Comparison of ENCODE assay signal across 17 cellular contexts in genomic region chr9:110208031-110208430, GRCh38. TPM values are rescaled to one million over a fixed set of nuclear protein-coding genes. Genes with fewer than 3 reads are reported as not detected.
A peak's percentile ranks its signal among the peaks of the same experiment; 100 is the strongest.
DNase-seq lines count a peak whose midpoint lies in the region; ATAC-seq and TF ChIP-seq lines count a peak whose summit lies in the region.
"Had no signal": no experiment of that assay in that cellular context is flagged by ENCODE, and none has a peak within 500 bp of the region (broad histone marks: within the 10 kb centered on the region; RNA-seq: fewer than 3 reads in every experiment).

Gene C9orf152 (minus strand): TSS chr9:110208159. CDS start chr9:110207579, 580 bp downstream.

- H3K4me3 ChIP-seq in body of pancreas (no peak within 1 kb of the TSS), right lobe of liver (peak within 1 kb of the TSS in 1 of 3 donors; percentile 38), rectal smooth muscle tissue (ENCODE audit: low read length) (peak within 1 kb of the TSS; percentile 56), right atrium auricular region (no peak within 1 kb of the TSS)
- H3K4me3 ChIP-seq: MG63, thoracic aorta had no signal

- H3K4me1 Mint-ChIP-seq in Calu3 (ENCODE audit: low read depth, unreplicated experiment): peaks cover 30% of the 10 kb centered on the region
- H3K4me1 Mint-ChIP-seq: activated naive CD4-positive, alpha-beta T cell treated with anti-CD3 and anti-CD28 coated beads, Interleukin-2, amount 50 U/mL, for 24 hours had no signal

- TF ChIP-seq CTCF in Calu3 (IDR thresholded peaks at IDR 0.05; ENCODE audit: unreplicated experiment) (no peak), body of pancreas (IDR thresholded peaks at IDR 0.05) (no peak), right lobe of liver (IDR thresholded peaks at IDR 0.05) (no peak), right atrium auricular region (IDR thresholded peaks at IDR 0.05) (no peak)

- TF ChIP-seq POLR2A in body of pancreas (IDR thresholded peaks at IDR 0.05): peak in 2 of 3 donors; percentile 23 to 46
- no peak for TF ChIP-seq POLR2A in right lobe of liver (IDR thresholded peaks at IDR 0.05)

- peaks cover 6% of the 10 kb centered on the region for H3K36me3 Mint-ChIP-seq in Calu3 (ENCODE audit: insufficient read depth, unreplicated experiment)
- H3K36me3 Mint-ChIP-seq: activated naive CD4-positive, alpha-beta T cell treated with anti-CD3 and anti-CD28 coated beads, Interleukin-2, amount 50 U/mL, for 24 hours had no signal

- H3K36me3 ChIP-seq in body of pancreas (replicated peaks in 1 of 2; ENCODE audit: insufficient read depth in 1 of 2, low read depth in 2 of 2) (no peaks in the 10 kb centered on the region), right lobe of liver (no peaks in the 10 kb centered on the region), rectal smooth muscle tissue (ENCODE audit: control insufficient read depth, insufficient read depth, low read length) (no peaks in the 10 kb centered on the region), right atrium auricular region (no peaks in the 10 kb centered on the region)
- H3K36me3 ChIP-seq: MG63, thoracic aorta had no signal

- ATAC-seq in body of pancreas (peak; percentile 52), right lobe of liver (peak; percentile 45 to 73 (median 66)), GM21576 (IDR thresholded peaks at IDR 0.05; ENCODE audit: unreplicated experiment) (no peak)
- ATAC-seq: activated CD4-positive, CD25-positive, alpha-beta regulatory T cell treated with anti-CD3 and anti-CD28 coated beads, Interleukin-2, amount 50 U/mL, for 24 hours had no signal

- DNase-seq in Calu3: peak; percentile 27
- DNase-seq in body of pancreas: peak; percentile 79 to 88 (median 83)
- DNase-seq in right lobe of liver: peak in 2 of 3 donors; percentile 72 to 83
- no peak for DNase-seq in inferior parietal cortex (ENCODE audit: extremely low spot score)
- no peak for DNase-seq in C1 segment of cervical spinal cord (lab: John Stamatoyannopoulos, UW)
- DNase-seq in right atrium auricular region (ENCODE audit: low spot score): no peak
- DNase-seq: cerebellar nuclear complex; effector CD8-positive, alpha-beta T cell; HFFc6; MG63; NCI-H1436 treated with DMSO at 0.1 percent for 48 hours; Right ventricle myocardium superior had no signal

- peaks cover 3% of the 10 kb centered on the region for H3K9me3 Mint-ChIP-seq in Calu3 (ENCODE audit: low read depth, unreplicated experiment)
- H3K9me3 Mint-ChIP-seq: activated naive CD4-positive, alpha-beta T cell treated with anti-CD3 and anti-CD28 coated beads, Interleukin-2, amount 50 U/mL, for 24 hours; HFFc6 had no signal

- H3K27me3 Mint-ChIP-seq in Calu3 (ENCODE audit: unreplicated experiment): no peaks in the 10 kb centered on the region

- H3K27ac ChIP-seq in body of pancreas: peak within 1 kb of the TSS; percentile 83 to 94 (median 91)
- peak within 1 kb of the TSS in 1 of 3 donors; percentile 74 for H3K27ac ChIP-seq in right lobe of liver
- no peak within 1 kb of the TSS for H3K27ac ChIP-seq in rectal smooth muscle tissue (ENCODE audit: low read depth, low read length)
- no peak within 1 kb of the TSS for H3K27ac ChIP-seq in right atrium auricular region
- H3K27ac ChIP-seq: thoracic aorta had no signal

- CTCF ChIA-PET in Calu3 (lab: Charles Lee): interaction anchor here (0.5 to 1.4 kb wide), 2 partner anchors 25 to 459 kb away, joined by 3 to 6 read pairs; no protein-coding TSS in a partner anchor

- no peaks in the 10 kb centered on the region for H3K27me3 ChIP-seq in body of pancreas
- H3K27me3 ChIP-seq in right lobe of liver: no peaks in the 10 kb centered on the region
- H3K27me3 ChIP-seq in rectal smooth muscle tissue (ENCODE audit: control insufficient read depth, insufficient read depth, low read length): no peaks in the 10 kb centered on the region
- H3K27me3 ChIP-seq in right atrium auricular region: no peaks in the 10 kb centered on the region

- H3K27ac Mint-ChIP-seq in Calu3 (ENCODE audit: unreplicated experiment): no peak within 1 kb of the TSS
- H3K27ac Mint-ChIP-seq: activated naive CD4-positive, alpha-beta T cell treated with anti-CD3 and anti-CD28 coated beads, Interleukin-2, amount 50 U/mL, for 24 hours; HFFc6 had no signal

- H3K9ac ChIP-seq in rectal smooth muscle tissue (ENCODE audit: low read length): peak within 1 kb of the TSS; percentile 38

- no TSS peak for BruUV-seq in Calu3 (replicated peaks; lab: Mats Ljungman, UMichigan)

- peaks cover 61% of the 10 kb centered on the region for H3K4me1 ChIP-seq in body of pancreas
- H3K4me1 ChIP-seq in right lobe of liver: peaks cover 0 to 39% (median 2%) of the 10 kb centered on the region in 4 donors
- no peaks in the 10 kb centered on the region for H3K4me1 ChIP-seq in rectal smooth muscle tissue (ENCODE audit: control insufficient read depth, insufficient read depth, low read length)
- H3K4me1 ChIP-seq in right atrium auricular region: no peaks in the 10 kb centered on the region

- WGBS in body of pancreas, 2 donors: 19 to 24% methylated on average over 9 of the region's 9 CpGs
- WGBS in right lobe of liver (ENCODE audit: insufficient coverage, low coverage, low lambda C conversion rate, missing lambda C conversion rate): no CpG with 5 or more reads among the region's 9 CpGs

- H3K9me3 ChIP-seq in body of pancreas (no peaks in the 10 kb centered on the region), right lobe of liver (no peaks in the 10 kb centered on the region), right atrium auricular region (peaks cover 0 to 5% of the 10 kb centered on the region in 2 donors)
- H3K9me3 ChIP-seq: MG63, thoracic aorta had no signal

- intact Hi-C loops in Calu3 (cut with micrococcal nuclease; ENCODE audit: unreplicated experiment) (no loop called here), body of pancreas (cut with DNase I) (no loop called here), right lobe of liver (cut with DNase I) (no loop called here)

- H3K4me3 Mint-ChIP-seq in Calu3 (ENCODE audit: low read depth, unreplicated experiment): peak within 1 kb of the TSS; percentile 44
- H3K4me3 Mint-ChIP-seq: activated naive CD4-positive, alpha-beta T cell treated with anti-CD3 and anti-CD28 coated beads, Interleukin-2, amount 50 U/mL, for 24 hours; HFFc6 had no signal

RNA-seq across cellular contexts. Expression of gene C9orf152, which starts in this region (rescaled TPM):
- total RNA-seq in Calu3 (2022): 1.7 and 1.9 TPM in 2 replicates
- total RNA-seq in body of pancreas: 1 to 10 TPM in 1 of 2 donors, under 1 TPM in 1; 0.33 to 3.4 TPM
- 1 to 10 TPM in 2 of 6 experiments, under 1 TPM in 2, not detected in 2; 0.06 to 3.5 (median 0.74) TPM for total RNA-seq in right lobe of liver
- total RNA-seq in right atrium auricular region: not detected
- total RNA-seq: HFFc6, Right ventricle myocardium superior had no signal

Comparison
In these comparisons a context has a peak if more than half of its experiments do, and no peak if none do; other contexts are left out.
1. DNase-seq: peak in Calu3 (single experiment), body of pancreas (4 of 4) and right lobe of liver (2 of 3); none in inferior parietal cortex (single experiment), C1 segment of cervical spinal cord (0 of 14) and right atrium auricular region (single experiment).
2. H3K27ac ChIP-seq: peak in body of pancreas (4 of 4); none in rectal smooth muscle tissue (single experiment) and right atrium auricular region (0 of 2).